In genomic region chr2:3959372-3959771, GRCh38 we compare ENCODE assay signal across 8 cellular contexts.
A peak's percentile ranks its signal among the peaks of the same experiment; 100 is the strongest.
DNase-seq lines count a peak whose midpoint lies in the region; ATAC-seq, FAIRE-seq and TF ChIP-seq lines count a peak whose summit lies in the region.

No MANE protein-coding gene starts in this region.

- H3K4me1 ChIP-seq in heart right ventricle (no peaks in the 10 kb centered on the region), adipocyte (ENCODE audit: control insufficient read depth, insufficient read depth, low read length) (no peaks in the 10 kb centered on the region), kidney (ENCODE audit: control insufficient read depth in 1 of 2, insufficient read depth in 1 of 2, low read depth in 1 of 2, low read length in 2 of 2) (no peaks in the 10 kb centered on the region)

- H3K36me3 ChIP-seq in heart right ventricle: no peaks in the 10 kb centered on the region
- H3K36me3 ChIP-seq in adipocyte (ENCODE audit: control insufficient read depth, insufficient read depth, low read length, severe bottlenecking): no peaks in the 10 kb centered on the region
- no peaks in the 10 kb centered on the region for H3K36me3 ChIP-seq in kidney (ENCODE audit: control insufficient read depth in 1 of 2, insufficient read depth in 2 of 2, low read length in 2 of 2)

- intact Hi-C loops in heart right ventricle (cut with DNase I) (loop anchor here in 1 of 10 donors (10.0 kb wide), 1 partner anchor 1405 kb away; no protein-coding TSS in a partner anchor), Right ventricle myocardium superior (cut with DNase I) (no loop called here), kidney (cut with DNase I) (no loop called here)

- TF ChIP-seq CTCF in heart right ventricle (IDR thresholded peaks at IDR 0.05) (peak; percentile 63 to 82 (median 73)), kidney (IDR thresholded peaks at IDR 0.05; ENCODE audit: borderline replicate concordance, extremely low read depth, insufficient read depth) (peak; percentile 74)

- no peak for ATAC-seq in heart right ventricle
- ATAC-seq in Right ventricle myocardium superior (ENCODE audit: poor library complexity): no peak
- no peak for ATAC-seq in GM19328 (IDR thresholded peaks at IDR 0.05; ENCODE audit: unreplicated experiment)
- no peak for ATAC-seq in GM18873 (IDR thresholded peaks at IDR 0.05; ENCODE audit: low FRiP score, unreplicated experiment)
- no peak for ATAC-seq in HG03135 (IDR thresholded peaks at IDR 0.05; ENCODE audit: unreplicated experiment)

- FAIRE-seq in kidney (lab: Jason Lieb, UNC): peak; percentile 56

- H3K4me3 ChIP-seq in heart right ventricle (no peak overlapping the region), adipocyte (ENCODE audit: low read length) (no peak overlapping the region), kidney (ENCODE audit: low read length in 2 of 2) (no peak overlapping the region)

- 6 to 8% methylated on average over 2 of the region's 2 CpGs for WGBS in heart right ventricle, 2 donors

- H3K27me3 ChIP-seq in heart right ventricle (peaks cover 0 to 36% (median 5%) of the 10 kb centered on the region in 7 donors), adipocyte (replicated peaks; ENCODE audit: control insufficient read depth, insufficient read depth, low read length) (peaks cover 10% of the 10 kb centered on the region)

- H3K27ac ChIP-seq in heart right ventricle (no peak overlapping the region), kidney (ENCODE audit: low read depth in 2 of 2, low read length in 2 of 2) (no peak overlapping the region)

- DNase-seq in heart right ventricle (no peak), Right ventricle myocardium superior (no peak), NCI-H1436 treated with DMSO at 0.1 percent for 48 hours (lab: John Stamatoyannopoulos, UW) (peak; percentile 48), adipocyte (ENCODE audit: low read depth) (peak; percentile 54), kidney (no peak)

- H3K9ac ChIP-seq in adipocyte (ENCODE audit: low read length) (no peak overlapping the region), kidney (ENCODE audit: low read length in 2 of 2) (no peak overlapping the region)

- no peaks in the 10 kb centered on the region for H3K9me3 ChIP-seq in heart right ventricle
- no peaks in the 10 kb centered on the region for H3K9me3 ChIP-seq in adipocyte (ENCODE audit: control insufficient read depth, low read length)
- no peaks in the 10 kb centered on the region for H3K9me3 ChIP-seq in kidney (ENCODE audit: control insufficient read depth in 1 of 2, low read length in 2 of 2)

Comparison
In these comparisons a context has a peak if more than half of its experiments do, and no peak if none do; other contexts are left out.
1. DNase-seq: peak in NCI-H1436 treated with DMSO at 0.1 percent for 48 hours (single experiment) and adipocyte (single experiment); none in heart right ventricle (0 of 2), Right ventricle myocardium superior (single experiment) and kidney (single experiment).